ENCODE assay signal across 11 cellular contexts in the genomic region with DNA sequence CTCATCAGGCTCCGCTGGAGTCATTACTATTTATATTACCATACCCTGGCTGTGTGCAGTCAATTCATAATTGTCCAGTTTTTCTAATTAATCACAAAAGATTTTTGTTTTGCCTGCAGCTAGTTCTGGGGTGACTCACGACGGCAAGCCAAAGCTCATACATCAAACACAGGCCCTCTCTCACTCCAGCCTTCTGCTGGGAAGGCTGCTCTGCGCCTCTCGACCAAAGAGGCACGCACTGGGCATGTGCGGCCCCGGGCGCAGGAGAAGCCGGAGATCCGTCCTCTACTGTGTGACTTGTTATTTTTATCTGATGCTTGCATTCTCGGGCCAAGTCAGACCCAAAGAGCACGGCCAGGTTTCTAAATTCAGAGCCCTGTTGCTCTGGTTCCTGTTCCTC.
DNase-seq lines count a peak whose midpoint lies in the region; ATAC-seq and TF ChIP-seq lines count a peak whose summit lies in the region.
"Had no signal": no experiment of that assay in that cellular context is flagged by ENCODE, and none has a peak within 500 bp of the region (broad histone marks: within the 10 kb centered on the region; RNA-seq: fewer than 3 reads in every experiment).

No MANE protein-coding gene starts in this region.

- ATAC-seq in GM18520 (IDR thresholded peaks at IDR 0.05; ENCODE audit: unreplicated experiment) (no peak), GM21367 (IDR thresholded peaks at IDR 0.05; ENCODE audit: unreplicated experiment) (no peak), HG02870 (IDR thresholded peaks at IDR 0.05; ENCODE audit: unreplicated experiment) (no peak)
- ATAC-seq in stimulated activated memory B cell treated with anti-CD40 and anti-IgM and Interleukin-4, amounts not matched to agents 10 μg/mL and 1 μg/mL and 100 μg/mL, for 72 hours = no peak

- no peaks in the 10 kb centered on the region for H3K36me3 ChIP-seq in MG63
- H3K36me3 ChIP-seq: BLaER1 treated with 17β-estradiol and CSF1 and Interleukin-3, amounts not matched to agents 10 nM and 100 nM had no signal

- POLR2A ChIA-PET in AG04449 (lab: Yijun Ruan, JAX) = no interaction called here

- CTCF ChIA-PET in AG04449 (lab: Yijun Ruan, JAX) = no interaction called here

- H3K4me3 Mint-ChIP-seq in stimulated activated memory B cell treated with anti-CD40 and anti-IgM and Interleukin-4, amounts not matched to agents 10 μg/mL and 1 μg/mL and 100 μg/mL, for 72 hours = no peak overlapping the region
- H3K4me3 Mint-ChIP-seq: activated CD4-positive, alpha-beta T cell treated with anti-CD3 and anti-CD28 coated beads, Interleukin-2, amount 10 ng/mL, durations not matched to agents 24 days and 14 days; memory B cell had no signal

- no peaks in the 10 kb centered on the region for H3K27me3 ChIP-seq in MG63
- H3K27me3 ChIP-seq: BLaER1 treated with 17β-estradiol and CSF1 and Interleukin-3, amounts not matched to agents 10 nM and 100 nM had no signal

- H3K27me3 Mint-ChIP-seq in stimulated activated memory B cell treated with anti-CD40 and anti-IgM and Interleukin-4, amounts not matched to agents 10 μg/mL and 1 μg/mL and 100 μg/mL, for 72 hours = no peaks in the 10 kb centered on the region
- H3K27me3 Mint-ChIP-seq: activated CD4-positive, alpha-beta T cell treated with anti-CD3 and anti-CD28 coated beads, Interleukin-2, amount 10 ng/mL, durations not matched to agents 24 days and 14 days had no signal

- in situ Hi-C loops in T47D (cut with HindIII; ENCODE audit: low pct_unique_long_range_greater_than_20kb, low sequenced_read_pairs) = no loop called here

- H3K4me3 ChIP-seq in AG04449 (ENCODE audit: low read depth, low read length) (no peak overlapping the region), MG63 (no peak overlapping the region)
- H3K4me3 ChIP-seq: BLaER1 treated with 17β-estradiol and CSF1 and Interleukin-3, amounts not matched to agents 10 nM and 100 nM had no signal

- TF ChIP-seq CTCF in AG04449 (IDR thresholded peaks at IDR 0.05; ENCODE audit: insufficient read depth, low read length, missing control alignments) = no peak

- peaks cover 9% of the 10 kb centered on the region for H3K9me3 Mint-ChIP-seq in stimulated activated memory B cell treated with anti-CD40 and anti-IgM and Interleukin-4, amounts not matched to agents 10 μg/mL and 1 μg/mL and 100 μg/mL, for 72 hours

- DNase-seq in AG04449 (ENCODE audit: low read depth, low spot score) (peak; percentile 42), MG63 (peak; percentile 28), T47D (ENCODE audit: low read depth in 1 of 2, low spot score in 1 of 2) (peak; percentile 64 to 97), medulla oblongata (ENCODE audit: extremely low spot score) (peak; percentile 77)
- DNase-seq: activated CD4-positive, alpha-beta T cell treated with anti-CD3 and anti-CD28 coated beads, Interleukin-2, amount 10 ng/mL, durations not matched to agents 24 days and 14 days had no signal

- no peaks in the 10 kb centered on the region for H3K36me3 Mint-ChIP-seq in stimulated activated memory B cell treated with anti-CD40 and anti-IgM and Interleukin-4, amounts not matched to agents 10 μg/mL and 1 μg/mL and 100 μg/mL, for 72 hours
- H3K36me3 Mint-ChIP-seq: memory B cell had no signal

- H3K4me1 Mint-ChIP-seq in stimulated activated memory B cell treated with anti-CD40 and anti-IgM and Interleukin-4, amounts not matched to agents 10 μg/mL and 1 μg/mL and 100 μg/mL, for 72 hours = no peaks in the 10 kb centered on the region
- H3K4me1 Mint-ChIP-seq: activated CD4-positive, alpha-beta T cell treated with anti-CD3 and anti-CD28 coated beads, Interleukin-2, amount 10 ng/mL, durations not matched to agents 24 days and 14 days; memory B cell had no signal

- H3K9me3 ChIP-seq in MG63 = no peaks in the 10 kb centered on the region

- H3K27ac Mint-ChIP-seq in stimulated activated memory B cell treated with anti-CD40 and anti-IgM and Interleukin-4, amounts not matched to agents 10 μg/mL and 1 μg/mL and 100 μg/mL, for 72 hours = no peak overlapping the region
- H3K27ac Mint-ChIP-seq: activated CD4-positive, alpha-beta T cell treated with anti-CD3 and anti-CD28 coated beads, Interleukin-2, amount 10 ng/mL, durations not matched to agents 24 days and 14 days; memory B cell had no signal

Comparison
In these comparisons a context has a peak if more than half of its experiments do, and no peak if none do; other contexts are left out.
1. DNase-seq: peak in every context shown above with its lines; median percentile 80 in T47D; 77 in medulla oblongata; 42 in AG04449; 28 in MG63.